ENCODE assay signal across 9 cellular contexts in genomic region chr21:20882462-20883415, GRCh38.
DNase-seq lines count a peak whose midpoint lies in the region; TF ChIP-seq lines count a peak whose summit lies in the region.
"Had no signal": no experiment of that assay in that cellular context is flagged by ENCODE, and none has a peak within 500 bp of the region (broad histone marks: within the 10 kb centered on the region; RNA-seq: fewer than 3 reads in every experiment).

No MANE protein-coding gene starts in this region.

- H3K9ac ChIP-seq in colonic mucosa (ENCODE audit: low read depth in 2 of 2, low read length in 2 of 2) = no peak overlapping the region

- H3K4me3 ChIP-seq in HEK293 (ENCODE audit: low read depth, low read length) (no peak overlapping the region), colonic mucosa (no peak overlapping the region)

- no peaks in the 10 kb centered on the region for H3K36me3 Mint-ChIP-seq in mesothelial cell of epicardium

- H3K4me3 Mint-ChIP-seq in mesothelial cell of epicardium = no peak overlapping the region
- H3K4me3 Mint-ChIP-seq: stimulated activated naive CD8-positive, alpha-beta T cell treated with anti-CD3 and anti-CD28 coated beads, Interleukin-15, Interleukin-2, amounts not matched to agents 100 ng/mL and 50 ng/mL, for 24 hours had no signal

- POLR2A ChIA-PET in HEK293 (lab: Yijun Ruan, JAX) = no interaction called here

- intact Hi-C loops in colonic mucosa (cut with DNase I) = no loop called here

- TF ChIP-seq CTCF in AG09319 (IDR thresholded peaks at IDR 0.05; ENCODE audit: low read depth, low read length) = peak; percentile 12
- no peak for TF ChIP-seq CTCF in HEK293 (tag by site-specific recombination; IDR thresholded peaks at IDR 0.05)
- no peak for TF ChIP-seq CTCF in colonic mucosa (IDR thresholded peaks at IDR 0.05)
- TF ChIP-seq CTCF in mesothelial cell of epicardium (IDR thresholded peaks at IDR 0.05; ENCODE audit: unreplicated experiment) = peak; percentile 73

- DNase-seq in AG09319 (ENCODE audit: extremely low read depth, low read depth) = no peak
- DNase-seq in NCI-H82 (lab: John Stamatoyannopoulos, UW) = peak; percentile 75
- DNase-seq in colonic mucosa = peak; percentile 28
- DNase-seq in mesothelial cell of epicardium (ENCODE audit: low spot score in 2 of 2, unreplicated experiment in 2 of 2) = peak in 1 of 2 experiments; percentile 40
- no peak for DNase-seq in NCI-H1436 treated with DMSO at 0.1 percent for 48 hours (lab: John Stamatoyannopoulos, UW)
- no peak for DNase-seq in NCI-H1048 (lab: John Stamatoyannopoulos, UW)
- DNase-seq in DMS79 treated with DMSO at 0.1 percent for 48 hours (lab: John Stamatoyannopoulos, UW) = no peak

- H3K27me3 ChIP-seq in colonic mucosa = no peaks in the 10 kb centered on the region

- no peaks in the 10 kb centered on the region for H3K36me3 ChIP-seq in HEK293 (ENCODE audit: control insufficient read depth in 2 of 2, insufficient read depth in 1 of 2, low read length in 2 of 2)
- no peaks in the 10 kb centered on the region for H3K36me3 ChIP-seq in colonic mucosa

- peaks cover 30% of the 10 kb centered on the region for H3K4me1 Mint-ChIP-seq in mesothelial cell of epicardium

- no peak overlapping the region for H3K27ac ChIP-seq in HEK293 (ENCODE audit: extremely low read depth, low read depth, low read length)
- H3K27ac ChIP-seq in colonic mucosa = no peak overlapping the region

- no peaks in the 10 kb centered on the region for H3K27me3 Mint-ChIP-seq in mesothelial cell of epicardium (ENCODE audit: low read depth)
- H3K27me3 Mint-ChIP-seq: stimulated activated naive CD8-positive, alpha-beta T cell treated with anti-CD3 and anti-CD28 coated beads, Interleukin-15, Interleukin-2, amounts not matched to agents 100 ng/mL and 50 ng/mL, for 24 hours had no signal

- H3K4me1 ChIP-seq in HEK293 (ENCODE audit: control insufficient read depth, insufficient read depth, low read length) (no peaks in the 10 kb centered on the region), colonic mucosa (no peaks in the 10 kb centered on the region)

- CTCF ChIA-PET in HEK293 (lab: Yijun Ruan, JAX) = no interaction called here

- H3K27ac Mint-ChIP-seq in mesothelial cell of epicardium = peak overlapping the region; percentile 40
- H3K27ac Mint-ChIP-seq: stimulated activated naive CD8-positive, alpha-beta T cell treated with anti-CD3 and anti-CD28 coated beads, Interleukin-15, Interleukin-2, amounts not matched to agents 100 ng/mL and 50 ng/mL, for 24 hours had no signal

- H3K9me3 ChIP-seq in HEK293 (ENCODE audit: control insufficient read depth, insufficient read depth, low read depth, low read length) (no peaks in the 10 kb centered on the region), colonic mucosa (no peaks in the 10 kb centered on the region)

- peaks cover 9% of the 10 kb centered on the region for H3K9me3 Mint-ChIP-seq in mesothelial cell of epicardium
- H3K9me3 Mint-ChIP-seq: stimulated activated naive CD8-positive, alpha-beta T cell treated with anti-CD3 and anti-CD28 coated beads, Interleukin-15, Interleukin-2, amounts not matched to agents 100 ng/mL and 50 ng/mL, for 24 hours had no signal

TF ChIP-seq in HEK293, 187 proteins besides CTCF, POLR2A, EP300 and RAD21:
- TF ChIP-seq ZNF354C (tag by site-specific recombination; IDR thresholded peaks at IDR 0.05; ENCODE audit: borderline replicate concordance, low read depth) = no peak
- no peak for TF ChIP-seq ZNF174 (tag by site-specific recombination; IDR thresholded peaks at IDR 0.05)
- TF ChIP-seq ZNF362 (tag by site-specific recombination; IDR thresholded peaks at IDR 0.05) = no peak
- TF ChIP-seq ZNF654 (tag by site-specific recombination; IDR thresholded peaks at IDR 0.05; ENCODE audit: low read depth) = peak; percentile 16; the same call in 1 of the 2 replicates

Comparison
In these comparisons a context has a peak if more than half of its experiments do, and no peak if none do; other contexts are left out.
1. DNase-seq: peak in NCI-H82 (single experiment) and colonic mucosa (single experiment); none in AG09319 (single experiment), NCI-H1436 treated with DMSO at 0.1 percent for 48 hours (single experiment), NCI-H1048 (single experiment) and DMS79 treated with DMSO at 0.1 percent for 48 hours (single experiment).
2. CTCF ChIP-seq: peak in AG09319 (single experiment) and mesothelial cell of epicardium (single experiment); none in HEK293 (single experiment) and colonic mucosa (single experiment).